1 cellular context compared by ENCODE assay signal in genomic region chr9:95518026-95518425, GRCh38.
A peak's percentile ranks its signal among the peaks of the same experiment; 100 is the strongest.
TF ChIP-seq lines count a peak whose summit lies in the region.

No MANE protein-coding gene starts in this region.

TF ChIP-seq in K562, 482 proteins besides CTCF, POLR2A, EP300 and RAD21 (continued from another document):
- TF ChIP-seq, protein P1, sequence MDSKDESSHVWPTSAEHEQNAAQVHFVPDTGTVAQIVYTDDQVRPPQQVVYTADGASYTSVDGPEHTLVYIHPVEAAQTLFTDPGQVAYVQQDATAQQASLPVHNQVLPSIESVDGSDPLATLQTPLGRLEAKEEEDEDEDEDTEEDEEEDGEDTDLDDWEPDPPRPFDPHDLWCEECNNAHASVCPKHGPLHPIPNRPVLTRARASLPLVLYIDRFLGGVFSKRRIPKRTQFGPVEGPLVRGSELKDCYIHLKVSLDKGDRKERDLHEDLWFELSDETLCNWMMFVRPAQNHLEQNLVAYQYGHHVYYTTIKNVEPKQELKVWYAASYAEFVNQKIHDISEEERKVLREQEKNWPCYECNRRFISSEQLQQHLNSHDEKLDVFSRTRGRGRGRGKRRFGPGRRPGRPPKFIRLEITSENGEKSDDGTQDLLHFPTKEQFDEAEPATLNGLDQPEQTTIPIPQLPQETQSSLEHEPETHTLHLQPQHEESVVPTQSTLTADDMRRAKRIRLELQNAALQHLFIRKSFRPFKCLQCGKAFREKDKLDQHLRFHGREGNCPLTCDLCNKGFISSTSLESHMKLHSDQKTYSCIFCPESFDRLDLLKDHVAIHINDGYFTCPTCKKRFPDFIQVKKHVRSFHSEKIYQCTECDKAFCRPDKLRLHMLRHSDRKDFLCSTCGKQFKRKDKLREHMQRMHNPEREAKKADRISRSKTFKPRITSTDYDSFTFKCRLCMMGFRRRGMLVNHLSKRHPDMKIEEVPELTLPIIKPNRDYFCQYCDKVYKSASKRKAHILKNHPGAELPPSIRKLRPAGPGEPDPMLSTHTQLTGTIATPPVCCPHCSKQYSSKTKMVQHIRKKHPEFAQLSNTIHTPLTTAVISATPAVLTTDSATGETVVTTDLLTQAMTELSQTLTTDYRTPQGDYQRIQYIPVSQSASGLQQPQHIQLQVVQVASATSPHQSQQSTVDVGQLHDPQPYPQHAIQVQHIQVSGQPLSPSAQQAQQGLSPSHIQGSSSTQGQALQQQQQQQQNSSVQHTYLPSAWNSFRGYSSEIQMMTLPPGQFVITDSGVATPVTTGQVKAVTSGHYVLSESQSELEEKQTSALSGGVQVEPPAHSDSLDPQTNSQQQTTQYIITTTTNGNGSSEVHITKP (IDR thresholded peaks at IDR 0.05; ENCODE audit: partially characterized antibody) = peak; percentile 92
- no peak for TF ChIP-seq E2F1 (CRISPR knock-in tag; IDR thresholded peaks at IDR 0.05)
- TF ChIP-seq, protein P2, sequence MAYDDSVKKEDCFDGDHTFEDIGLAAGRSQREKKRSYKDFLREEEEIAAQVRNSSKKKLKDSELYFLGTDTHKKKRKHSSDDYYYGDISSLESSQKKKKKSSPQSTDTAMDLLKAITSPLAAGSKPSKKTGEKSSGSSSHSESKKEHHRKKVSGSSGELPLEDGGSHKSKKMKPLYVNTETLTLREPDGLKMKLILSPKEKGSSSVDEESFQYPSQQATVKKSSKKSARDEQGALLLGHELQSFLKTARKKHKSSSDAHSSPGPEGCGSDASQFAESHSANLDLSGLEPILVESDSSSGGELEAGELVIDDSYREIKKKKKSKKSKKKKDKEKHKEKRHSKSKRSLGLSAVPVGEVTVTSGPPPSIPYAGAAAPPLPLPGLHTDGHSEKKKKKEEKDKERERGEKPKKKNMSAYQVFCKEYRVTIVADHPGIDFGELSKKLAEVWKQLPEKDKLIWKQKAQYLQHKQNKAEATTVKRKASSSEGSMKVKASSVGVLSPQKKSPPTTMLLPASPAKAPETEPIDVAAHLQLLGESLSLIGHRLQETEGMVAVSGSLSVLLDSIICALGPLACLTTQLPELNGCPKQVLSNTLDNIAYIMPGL (CRISPR knock-in tag; IDR thresholded peaks at IDR 0.05) = no peak
